Comparison of ENCODE assay signal across 8 cellular contexts in the genomic region with DNA sequence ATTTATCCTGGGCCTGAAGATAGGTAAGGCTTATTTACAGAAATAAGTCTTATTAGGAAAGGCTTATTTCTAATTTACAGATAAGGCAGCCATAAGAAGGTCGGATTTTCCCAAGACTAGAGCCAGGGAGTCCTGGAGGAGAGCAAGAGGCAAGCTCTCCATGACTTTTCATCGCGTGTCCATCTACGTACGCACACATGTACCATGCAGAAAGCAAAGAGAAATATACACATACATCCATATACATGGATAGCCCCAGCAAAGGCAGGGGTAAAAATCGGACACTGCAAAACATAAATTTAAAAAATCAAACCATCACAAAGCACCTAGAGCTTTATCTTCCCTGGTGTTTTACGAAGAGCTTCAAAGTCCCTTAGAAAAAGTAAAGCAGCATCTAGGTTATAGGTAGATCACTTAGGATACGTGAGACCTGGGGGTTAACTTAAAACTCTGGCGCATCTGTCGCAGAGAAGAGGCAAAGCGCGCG. TPM values are rescaled to one million over a fixed set of nuclear protein-coding genes. Genes with fewer than 3 reads are reported as not detected.
A peak's percentile ranks its signal among the peaks of the same experiment; 100 is the strongest.
DNase-seq lines count a peak whose midpoint lies in the region; ATAC-seq lines count a peak whose summit lies in the region.

No MANE protein-coding gene starts in this region.

- peaks cover 6% of the 10 kb centered on the region for H3K4me1 ChIP-seq in iPS-18a (ENCODE audit: control insufficient read depth, low read depth, low read length)

- DNase-seq in NCI-H510A treated with DMSO at 0.1 percent for 48 hours (lab: John Stamatoyannopoulos, UW) (peak; percentile 73), NCI-H510A (lab: John Stamatoyannopoulos, UW) (no peak), C1 segment of cervical spinal cord (lab: John Stamatoyannopoulos, UW) (no peak)
- no peak for DNase-seq in activated naive CD8-positive, alpha-beta T cell treated with anti-CD3 and anti-CD28 coated beads for 36 hours
- DNase-seq in stimulated activated CD8-positive, alpha-beta memory T cell treated with anti-CD3 and anti-CD28 coated beads, Interleukin-4, amount 100 ng/mL, for 48 hours = peak; percentile 27

- H3K4me3 Mint-ChIP-seq in activated naive CD8-positive, alpha-beta T cell treated with anti-CD3 and anti-CD28 coated beads for 36 hours = peak overlapping the region; percentile 92

- H3K9me3 Mint-ChIP-seq in activated naive CD8-positive, alpha-beta T cell treated with anti-CD3 and anti-CD28 coated beads for 36 hours = no peaks in the 10 kb centered on the region

- peak overlapping the region; percentile 82 for H3K9ac ChIP-seq in iPS-18a (ENCODE audit: low read length)

- no peaks in the 10 kb centered on the region for H3K36me3 ChIP-seq in iPS-18a (ENCODE audit: control insufficient read depth, low read depth, low read length)

- peaks cover 3% of the 10 kb centered on the region for H3K36me3 Mint-ChIP-seq in activated naive CD8-positive, alpha-beta T cell treated with anti-CD3 and anti-CD28 coated beads for 36 hours

- peaks cover 37% of the 10 kb centered on the region for H3K4me1 Mint-ChIP-seq in activated naive CD8-positive, alpha-beta T cell treated with anti-CD3 and anti-CD28 coated beads for 36 hours

- H3K27ac ChIP-seq in iPS-18a (ENCODE audit: low read length) = peak overlapping the region; percentile 56

- peaks cover 2% of the 10 kb centered on the region for H3K27me3 Mint-ChIP-seq in activated naive CD8-positive, alpha-beta T cell treated with anti-CD3 and anti-CD28 coated beads for 36 hours

- peak overlapping the region; percentile 88 for H3K4me3 ChIP-seq in iPS-18a (ENCODE audit: low read length)

- H3K27me3 ChIP-seq in iPS-18a (ENCODE audit: control insufficient read depth, insufficient read depth, low read length) = no peaks in the 10 kb centered on the region

- H3K27ac Mint-ChIP-seq in activated naive CD8-positive, alpha-beta T cell treated with anti-CD3 and anti-CD28 coated beads for 36 hours = peak overlapping the region; percentile 92

- ATAC-seq in HG03571 (IDR thresholded peaks at IDR 0.05; ENCODE audit: unreplicated experiment) = peak; percentile 7
- no peak for ATAC-seq in HG02763 (IDR thresholded peaks at IDR 0.05; ENCODE audit: unreplicated experiment)

- H3K9me3 ChIP-seq in iPS-18a (ENCODE audit: control insufficient read depth, low read depth, low read length) = no peaks in the 10 kb centered on the region

RNA-seq across cellular contexts. Expression of gene ZRANB1, which starts 25.8 kb away (rescaled TPM):
- 10 to 100 TPM; 11.5 to 12.6 TPM for total RNA-seq in activated naive CD8-positive, alpha-beta T cell treated with anti-CD3 and anti-CD28 coated beads for 36 hours

Comparison
In these comparisons a context has a peak if more than half of its experiments do, and no peak if none do; other contexts are left out.
1. DNase-seq: peak in NCI-H510A treated with DMSO at 0.1 percent for 48 hours (single experiment) and stimulated activated CD8-positive, alpha-beta memory T cell treated with anti-CD3 and anti-CD28 coated beads, Interleukin-4, amount 100 ng/mL, for 48 hours (single experiment); none in NCI-H510A (single experiment), activated naive CD8-positive, alpha-beta T cell treated with anti-CD3 and anti-CD28 coated beads for 36 hours (single experiment) and C1 segment of cervical spinal cord (0 of 14).